ENCODE assay signal across 21 cellular contexts in the genomic region with DNA sequence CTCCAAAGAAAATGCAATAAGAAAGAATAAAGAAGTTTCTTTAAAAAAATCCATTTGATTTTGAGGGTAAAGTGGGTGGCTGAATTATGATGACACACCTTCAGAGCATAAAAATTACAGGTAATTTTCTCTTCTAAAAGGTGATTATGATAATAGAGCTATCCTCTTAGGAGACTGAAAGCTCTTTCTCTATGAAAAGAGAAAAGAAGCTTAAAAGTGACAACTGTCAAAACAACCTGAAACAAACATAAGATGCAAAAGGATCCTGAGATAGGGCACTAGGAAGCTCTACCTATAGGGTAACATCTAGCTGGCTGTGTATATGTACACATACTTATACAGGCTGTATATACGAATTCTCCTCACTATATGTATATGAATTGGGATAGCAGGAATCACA.
A peak's percentile ranks its signal among the peaks of the same experiment; 100 is the strongest.
DNase-seq lines count a peak whose midpoint lies in the region; FAIRE-seq and TF ChIP-seq lines count a peak whose summit lies in the region.
"Had no signal": no experiment of that assay in that cellular context is flagged by ENCODE, and none has a peak within 500 bp of the region (broad histone marks: within the 10 kb centered on the region; RNA-seq: fewer than 3 reads in every experiment).

No MANE protein-coding gene starts in this region.

- H3K27ac Mint-ChIP-seq in type B pancreatic cell = no peak overlapping the region
- H3K27ac Mint-ChIP-seq: CD4-positive, alpha-beta memory T cell; CD4-positive, CD25-positive, alpha-beta regulatory T cell; CD8-positive, alpha-beta memory T cell had no signal

- DNase-seq in D721Med (ENCODE audit: insufficient read length, low spot score) (no peak), caudate nucleus (lab: John Stamatoyannopoulos, UW) (no peak), putamen (ENCODE audit: low spot score) (peak; percentile 59), type B pancreatic cell (ENCODE audit: extremely low spot score, unreplicated experiment) (no peak), SK-N-DZ (ENCODE audit: low spot score) (no peak)
- DNase-seq: 8988T; ACHN; BE2C; C1 segment of cervical spinal cord; CD4-positive, alpha-beta memory T cell; CD4-positive, CD25-positive, alpha-beta regulatory T cell; CD8-positive, alpha-beta memory T cell; COR-L47; DMS79 treated with DMSO at 0.1 percent for 48 hours; GF-D8 had no signal

- no peaks in the 10 kb centered on the region for H3K9me3 Mint-ChIP-seq in type B pancreatic cell

- no peak for TF ChIP-seq CTCF in D721Med (IDR thresholded peaks at IDR 0.05; ENCODE audit: insufficient read depth, missing control alignments)
- no peak for TF ChIP-seq CTCF in type B pancreatic cell (conservative IDR thresholded peaks at IDR 0.05)

- peak overlapping the region; percentile 70 for H3K27ac ChIP-seq in caudate nucleus (ENCODE audit: low read depth, low read length)
- H3K27ac ChIP-seq: BLaER1 had no signal

- no peaks in the 10 kb centered on the region for H3K27me3 Mint-ChIP-seq in type B pancreatic cell
- H3K27me3 Mint-ChIP-seq: CD4-positive, alpha-beta memory T cell; CD4-positive, CD25-positive, alpha-beta regulatory T cell; CD8-positive, alpha-beta memory T cell had no signal

- H3K36me3 Mint-ChIP-seq in type B pancreatic cell = no peaks in the 10 kb centered on the region
- H3K36me3 Mint-ChIP-seq: CD14-positive monocyte; CD4-positive, alpha-beta memory T cell; CD4-positive, CD25-positive, alpha-beta regulatory T cell; CD8-positive, alpha-beta memory T cell had no signal

- H3K4me3 Mint-ChIP-seq in type B pancreatic cell = no peak overlapping the region
- H3K4me3 Mint-ChIP-seq: CD14-positive monocyte; CD4-positive, alpha-beta memory T cell; CD4-positive, CD25-positive, alpha-beta regulatory T cell; CD8-positive, alpha-beta memory T cell had no signal

- no peaks in the 10 kb centered on the region for H3K4me1 Mint-ChIP-seq in type B pancreatic cell (ENCODE audit: unreplicated experiment)
- H3K4me1 Mint-ChIP-seq: CD14-positive monocyte; CD4-positive, alpha-beta memory T cell; CD4-positive, CD25-positive, alpha-beta regulatory T cell; CD8-positive, alpha-beta memory T cell had no signal

- FAIRE-seq in D721Med (lab: Jason Lieb, UNC) = peak; percentile 71
- FAIRE-seq: A204.1, G401.6, GM12891, GM19239 had no signal
